Comparison of ENCODE assay signal across 26 cellular contexts in the genomic region with DNA sequence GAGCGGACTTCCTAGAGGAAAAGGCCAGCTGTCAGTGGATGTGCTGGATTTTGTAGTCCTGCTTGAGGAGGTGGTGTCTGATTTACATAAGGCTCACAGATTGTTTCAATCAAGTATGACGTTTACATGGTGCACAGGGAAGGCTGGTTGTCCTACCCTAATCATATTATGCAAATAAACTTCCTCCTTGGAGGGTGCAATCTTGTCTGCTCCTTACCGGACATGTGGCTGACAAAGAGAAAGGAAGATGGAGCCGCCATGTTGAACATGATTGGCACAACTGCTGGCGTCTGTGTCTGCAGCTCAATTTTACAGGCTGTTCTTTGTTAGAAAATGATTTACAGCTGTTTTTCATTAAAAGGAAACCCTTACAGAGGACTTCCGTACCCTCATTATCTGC.
"Had no signal": no experiment of that assay in that cellular context is flagged by ENCODE, and none has a peak within 500 bp of the region (broad histone marks: within the 10 kb centered on the region; RNA-seq: fewer than 3 reads in every experiment).

No MANE protein-coding gene starts in this region.

- H3K9ac ChIP-seq: parathyroid adenoma had no signal

- H3K27ac ChIP-seq: colonic mucosa, dorsolateral prefrontal cortex, gastroesophageal sphincter, left ventricle myocardium inferior, parathyroid adenoma, stomach, suprapubic skin, tibial nerve had no signal

- H3K27me3 ChIP-seq: colonic mucosa, dorsolateral prefrontal cortex, gastroesophageal sphincter, stomach, suprapubic skin, tibial nerve had no signal

- H3K4me1 ChIP-seq: colonic mucosa, gastroesophageal sphincter, left ventricle myocardium inferior, parathyroid adenoma, stomach, suprapubic skin, tibial nerve had no signal

- H2AFZ ChIP-seq: parathyroid adenoma had no signal

- H3K79me2 ChIP-seq: parathyroid adenoma had no signal

- FAIRE-seq: bronchial epithelial cell, endothelial cell of umbilical vein had no signal

- H3K4me3 ChIP-seq: colonic mucosa, dorsolateral prefrontal cortex, gastroesophageal sphincter, left ventricle myocardium inferior, stomach, suprapubic skin, tibial nerve had no signal

- H3K36me3 ChIP-seq: colonic mucosa, gastroesophageal sphincter, left ventricle myocardium inferior, stomach, suprapubic skin, tibial nerve had no signal

- DNase-seq: activated B cell treated with CpG ODN at 0.5 μM for 24 hours; activated CD4-positive, alpha-beta memory T cell treated with anti-CD3 and anti-CD28 coated beads for 36 hours; activated CD4-positive, alpha-beta T cell treated with anti-CD3 and anti-CD28 coated beads for 36 hours; activated naive CD4-positive, alpha-beta T cell treated with Interleukin-2 at 50 U/mL for 16 hours; activated naive CD8-positive, alpha-beta T cell treated with anti-CD3 and anti-CD28 coated beads for 36 hours; activated T-cell treated with anti-CD3 and anti-CD28 coated beads, Interleukin-2, amount 50 U/mL, for 48 hours; amygdala; colonic mucosa; dorsolateral prefrontal cortex; effector memory CD8-positive, alpha-beta T cell; head of caudate nucleus; hypothalamus; left ventricle myocardium inferior; natural killer cell; right cardiac atrium; stimulated activated CD4-positive, alpha-beta T cell treated with anti-CD3 and anti-CD28 coated beads, Interleukin-2, amount 100 ng/mL, for 24 hours; stomach; T1000 had no signal

- H3K9me3 ChIP-seq: colonic mucosa, gastroesophageal sphincter, suprapubic skin, tibial nerve had no signal

- ATAC-seq: activated CD4-positive, alpha-beta T cell treated with anti-CD3 and anti-CD28 coated beads for 36 hours; effector memory CD8-positive, alpha-beta T cell; esophagus mucosa; gastroesophageal sphincter; natural killer cell; right cardiac atrium; stimulated activated memory B cell treated with anti-CD40 and anti-IgM and Interleukin-4, amounts not matched to agents 10 μg/mL and 1 μg/mL and 100 μg/mL, for 72 hours had no signal
